Comparison of ENCODE assay signal across 15 cellular contexts in genomic region chr7:22219036-22219435, GRCh38.
DNase-seq lines count a peak whose midpoint lies in the region; ATAC-seq and TF ChIP-seq lines count a peak whose summit lies in the region.
"Had no signal": no experiment of that assay in that cellular context is flagged by ENCODE, and none has a peak within 500 bp of the region (broad histone marks: within the 10 kb centered on the region; RNA-seq: fewer than 3 reads in every experiment).

No MANE protein-coding gene starts in this region.

- no peaks in the 10 kb centered on the region for H3K4me1 Mint-ChIP-seq in T-helper 2 cell treated with Interferon-gamma antibody and Interleukin-4, amounts not matched to agents 5 μg/mL and 100 μg/mL, for 36 hours (ENCODE audit: low read depth)
- H3K4me1 Mint-ChIP-seq: activated naive CD8-positive, alpha-beta T cell treated with anti-CD3 and anti-CD28 coated beads for 36 hours had no signal

- H3K27me3 ChIP-seq in right cardiac atrium (ENCODE audit: control insufficient read depth, insufficient read depth) (no peaks in the 10 kb centered on the region), upper lobe of right lung (no peaks in the 10 kb centered on the region), body of pancreas (no peaks in the 10 kb centered on the region)

- H3K27ac ChIP-seq in right cardiac atrium (ENCODE audit: low read length) = peak overlapping the region; percentile 39
- peak overlapping the region; percentile 86 for H3K27ac ChIP-seq in upper lobe of right lung
- no peak overlapping the region for H3K27ac ChIP-seq in body of pancreas
- H3K27ac ChIP-seq: VCaP had no signal

- peaks cover 34% of the 10 kb centered on the region for H3K27me3 Mint-ChIP-seq in T-helper 2 cell treated with Interferon-gamma antibody and Interleukin-4, amounts not matched to agents 5 μg/mL and 100 μg/mL, for 36 hours (ENCODE audit: low read depth)

- TF ChIP-seq CTCF in upper lobe of right lung (IDR thresholded peaks at IDR 0.05) (no peak), body of pancreas (IDR thresholded peaks at IDR 0.05) (no peak)

- intact Hi-C loops in right cardiac atrium (cut with DNase I) = no loop called here
- intact Hi-C loops in upper lobe of right lung (cut with DNase I) = no loop called here
- intact Hi-C loops in body of pancreas (cut with DNase I) = no loop called here

- DNase-seq in dermis blood vessel endothelial cell (peak; percentile 88), right cardiac atrium (no peak), pons (ENCODE audit: low spot score) (peak; percentile 99), upper lobe of right lung (no peak), NCI-H446 (lab: John Stamatoyannopoulos, UW) (no peak), body of pancreas (no peak)
- DNase-seq in T-helper 2 cell treated with Interferon-gamma antibody and Interleukin-4, amounts not matched to agents 5 μg/mL and 100 μg/mL, for 36 hours (ENCODE audit: low spot score) = no peak
- DNase-seq: activated naive CD8-positive, alpha-beta T cell treated with anti-CD3 and anti-CD28 coated beads for 36 hours; CD4-positive, alpha-beta T cell; NCI-H2107 had no signal

- H3K4me1 ChIP-seq in right cardiac atrium (ENCODE audit: control insufficient read depth, insufficient read depth, low read length) = peaks cover 3% of the 10 kb centered on the region
- peaks cover 5% of the 10 kb centered on the region for H3K4me1 ChIP-seq in upper lobe of right lung
- peaks cover 28% of the 10 kb centered on the region for H3K4me1 ChIP-seq in body of pancreas

- peak; percentile 47 to 48 for ATAC-seq in right cardiac atrium
- peak; percentile 26 for ATAC-seq in upper lobe of right lung
- ATAC-seq in HG03045 (IDR thresholded peaks at IDR 0.05; ENCODE audit: unreplicated experiment) = no peak
- ATAC-seq in body of pancreas = no peak
- ATAC-seq: SK-N-SH treated with all-trans-retinoic acid at 6 μM for 48 hours had no signal

- H3K36me3 ChIP-seq in upper lobe of right lung (no peaks in the 10 kb centered on the region), body of pancreas (replicated peaks in 1 of 2; ENCODE audit: insufficient read depth in 1 of 2, low read depth in 2 of 2) (peaks cover 0 to 2% of the 10 kb centered on the region in 2 donors)

- H3K4me3 ChIP-seq in right cardiac atrium (ENCODE audit: low read length) (peak overlapping the region; percentile 69), upper lobe of right lung (peak overlapping the region; percentile 51), body of pancreas (no peak overlapping the region)

- 40% methylated on average over 4 of the region's 4 CpGs for WGBS in right cardiac atrium
- 81 to 91% methylated on average over 4 of the region's 4 CpGs for WGBS in body of pancreas, 2 donors

- no peaks in the 10 kb centered on the region for H3K9me3 ChIP-seq in right cardiac atrium (ENCODE audit: control insufficient read depth, low read length)
- H3K9me3 ChIP-seq in upper lobe of right lung = no peaks in the 10 kb centered on the region
- H3K9me3 ChIP-seq in body of pancreas = no peaks in the 10 kb centered on the region

- no peak overlapping the region for H3K27ac Mint-ChIP-seq in T-helper 2 cell treated with Interferon-gamma antibody and Interleukin-4, amounts not matched to agents 5 μg/mL and 100 μg/mL, for 36 hours
- H3K27ac Mint-ChIP-seq: activated naive CD8-positive, alpha-beta T cell treated with anti-CD3 and anti-CD28 coated beads for 36 hours; CD4-positive, alpha-beta T cell; mesothelial cell of epicardium; stimulated activated naive CD8-positive, alpha-beta T cell treated with anti-CD3 and anti-CD28 coated beads, Interleukin-15, Interleukin-2, amounts not matched to agents 100 ng/mL and 50 ng/mL, for 24 hours had no signal

- H3K4me3 Mint-ChIP-seq in T-helper 2 cell treated with Interferon-gamma antibody and Interleukin-4, amounts not matched to agents 5 μg/mL and 100 μg/mL, for 36 hours = no peak overlapping the region
- H3K4me3 Mint-ChIP-seq: activated naive CD8-positive, alpha-beta T cell treated with anti-CD3 and anti-CD28 coated beads for 36 hours; CD4-positive, alpha-beta T cell; mesothelial cell of epicardium; stimulated activated naive CD8-positive, alpha-beta T cell treated with anti-CD3 and anti-CD28 coated beads, Interleukin-15, Interleukin-2, amounts not matched to agents 100 ng/mL and 50 ng/mL, for 24 hours had no signal

- no peaks in the 10 kb centered on the region for H3K9me3 Mint-ChIP-seq in T-helper 2 cell treated with Interferon-gamma antibody and Interleukin-4, amounts not matched to agents 5 μg/mL and 100 μg/mL, for 36 hours
- H3K9me3 Mint-ChIP-seq: CD4-positive, alpha-beta T cell had no signal

- no peak for TF ChIP-seq POLR2A in body of pancreas (IDR thresholded peaks at IDR 0.05)

- H3K36me3 Mint-ChIP-seq in T-helper 2 cell treated with Interferon-gamma antibody and Interleukin-4, amounts not matched to agents 5 μg/mL and 100 μg/mL, for 36 hours (ENCODE audit: low read depth) = no peaks in the 10 kb centered on the region
- H3K36me3 Mint-ChIP-seq: activated naive CD8-positive, alpha-beta T cell treated with anti-CD3 and anti-CD28 coated beads for 36 hours had no signal

Comparison
In these comparisons a context has a peak if more than half of its experiments do, and no peak if none do; other contexts are left out.
1. DNase-seq: peak in dermis blood vessel endothelial cell (single experiment) and pons (single experiment); none in right cardiac atrium (0 of 3), upper lobe of right lung (single experiment), NCI-H446 (0 of 2), T-helper 2 cell treated with Interferon-gamma antibody and Interleukin-4, amounts not matched to agents 5 μg/mL and 100 μg/mL, for 36 hours (single experiment) and body of pancreas (0 of 4).
2. ATAC-seq: peak in right cardiac atrium (2 of 2) and upper lobe of right lung (single experiment); none in HG03045 (single experiment) and body of pancreas (single experiment).
3. H3K27ac ChIP-seq: peak in right cardiac atrium (single experiment) and upper lobe of right lung (single experiment); none in body of pancreas (0 of 4).
4. H3K4me3 ChIP-seq: peak in right cardiac atrium (single experiment) and upper lobe of right lung (single experiment); none in body of pancreas (0 of 2).